In the genomic region with DNA sequence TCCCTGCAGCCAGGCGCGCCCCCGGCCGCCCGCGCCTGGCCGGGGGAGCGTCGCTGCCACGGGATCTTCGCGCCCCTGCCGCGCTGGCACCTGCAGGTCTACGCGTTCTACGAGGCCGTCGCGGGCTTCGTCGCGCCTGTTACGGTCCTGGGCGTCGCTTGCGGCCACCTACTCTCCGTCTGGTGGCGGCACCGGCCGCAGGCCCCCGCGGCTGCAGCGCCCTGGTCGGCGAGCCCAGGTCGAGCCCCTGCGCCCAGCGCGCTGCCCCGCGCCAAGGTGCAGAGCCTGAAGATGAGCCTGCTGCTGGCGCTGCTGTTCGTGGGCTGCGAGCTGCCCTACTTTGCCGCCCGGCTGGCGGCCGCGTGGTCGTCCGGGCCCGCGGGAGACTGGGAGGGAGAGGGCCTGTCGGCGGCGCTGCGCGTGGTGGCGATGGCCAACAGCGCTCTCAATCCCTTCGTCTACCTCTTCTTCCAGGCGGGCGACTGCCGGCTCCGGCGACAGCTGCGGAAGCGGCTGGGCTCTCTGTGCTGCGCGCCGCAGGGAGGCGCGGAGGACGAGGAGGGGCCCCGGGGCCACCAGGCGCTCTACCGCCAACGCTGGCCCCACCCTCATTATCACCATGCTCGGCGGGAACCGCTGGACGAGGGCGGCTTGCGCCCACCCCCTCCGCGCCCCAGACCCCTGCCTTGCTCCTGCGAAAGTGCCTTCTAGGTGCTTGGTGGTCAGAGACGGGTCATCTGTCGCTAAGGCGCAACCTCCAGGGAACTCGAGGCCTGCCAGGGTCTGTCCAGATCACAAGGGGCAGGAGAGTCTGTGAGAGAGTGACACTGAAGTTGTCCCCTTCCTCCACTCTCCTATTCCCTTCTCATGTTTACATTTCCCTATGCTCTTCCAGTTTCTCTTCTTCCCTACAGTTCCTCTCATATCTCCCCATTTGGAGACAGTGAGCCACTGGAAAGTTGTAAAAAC, we compare ENCODE assay signal across 1 cellular context.
TF ChIP-seq lines count a peak whose summit lies in the region.

No MANE protein-coding gene starts in this region.

TF ChIP-seq in H1, 55 proteins besides CTCF, POLR2A, EP300 and RAD21 (continued from another document):
- TF ChIP-seq, protein P1, sequence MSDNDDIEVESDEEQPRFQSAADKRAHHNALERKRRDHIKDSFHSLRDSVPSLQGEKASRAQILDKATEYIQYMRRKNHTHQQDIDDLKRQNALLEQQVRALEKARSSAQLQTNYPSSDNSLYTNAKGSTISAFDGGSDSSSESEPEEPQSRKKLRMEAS (IDR thresholded peaks at IDR 0.05) = peak; percentile 94
- TF ChIP-seq ASH2L (IDR thresholded peaks at IDR 0.05; ENCODE audit: low read length) (peak; percentile 68), RFX5 (IDR thresholded peaks at IDR 0.05; ENCODE audit: borderline replicate concordance, low read depth, low read length) (peak; percentile 87), CREB1 (IDR thresholded peaks at IDR 0.05) (peak; percentile 61), SUZ12 (IDR thresholded peaks at IDR 0.05; ENCODE audit: low read length) (peak; percentile 50; the same call in 1 of the 2 replicates), KDM1A (IDR thresholded peaks at IDR 0.05; ENCODE audit: borderline replicate concordance, low read length) (no peak), RNF2 (IDR thresholded peaks at IDR 0.05; ENCODE audit: borderline replicate concordance, low read depth, low read length, missing control alignments, poor library complexity, severe bottlenecking) (peak; percentile 59), HDAC6 (IDR thresholded peaks at IDR 0.05; ENCODE audit: low read depth, low read length) (no peak)
- TF ChIP-seq, protein P2, sequence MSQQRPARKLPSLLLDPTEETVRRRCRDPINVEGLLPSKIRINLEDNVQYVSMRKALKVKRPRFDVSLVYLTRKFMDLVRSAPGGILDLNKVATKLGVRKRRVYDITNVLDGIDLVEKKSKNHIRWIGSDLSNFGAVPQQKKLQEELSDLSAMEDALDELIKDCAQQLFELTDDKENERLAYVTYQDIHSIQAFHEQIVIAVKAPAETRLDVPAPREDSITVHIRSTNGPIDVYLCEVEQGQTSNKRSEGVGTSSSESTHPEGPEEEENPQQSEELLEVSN (IDR thresholded peaks at IDR 0.05) = peak; percentile 99
